ENCODE assay signal across 30 cellular contexts in genomic region chr3:53998980-53999379, GRCh38.
"Had no signal": no experiment of that assay in that cellular context is flagged by ENCODE, and none has a peak within 500 bp of the region (broad histone marks: within the 10 kb centered on the region; RNA-seq: fewer than 3 reads in every experiment).

No MANE protein-coding gene starts in this region.

- H3K4me1 Mint-ChIP-seq: endodermal cell; naive thymus-derived CD8-positive, alpha-beta T cell; stimulated activated naive CD8-positive, alpha-beta T cell treated with anti-CD3 and anti-CD28 coated beads, Interleukin-15, amount 100 ng/mL, for 72 hours had no signal

- ATAC-seq: esophagus mucosa; gastrocnemius medialis; left colon; naive thymus-derived CD8-positive, alpha-beta T cell; psoas muscle; sciatic nerve; stimulated activated naive CD8-positive, alpha-beta T cell treated with anti-CD3 and anti-CD28 coated beads, Interleukin-15, amount 100 ng/mL, for 72 hours had no signal

- H3K4me3 Mint-ChIP-seq: dendritic cell treated with granulocyte-macrophage colony-stimulating factor and Interleukin-4, amounts not matched to agents 40 ng/mL and 50 ng/mL, for 4 days; endodermal cell; naive thymus-derived CD8-positive, alpha-beta T cell; nephron progenitor cell; stimulated activated naive CD8-positive, alpha-beta T cell treated with anti-CD3 and anti-CD28 coated beads, Interleukin-15, amount 100 ng/mL, for 72 hours had no signal

- H3K9me3 Mint-ChIP-seq: dendritic cell treated with granulocyte-macrophage colony-stimulating factor and Interleukin-4, amounts not matched to agents 40 ng/mL and 50 ng/mL, for 4 days; endodermal cell; nephron progenitor cell; stimulated activated naive CD8-positive, alpha-beta T cell treated with anti-CD3 and anti-CD28 coated beads, Interleukin-15, amount 100 ng/mL, for 72 hours had no signal

- H3K36me3 Mint-ChIP-seq: naive thymus-derived CD8-positive, alpha-beta T cell had no signal

- H3K27ac ChIP-seq: epithelial cell of prostate, gastrocnemius medialis, ovary, psoas muscle, suprapubic skin, transverse colon, vagina had no signal

- H3K4me2 ChIP-seq: smooth muscle cell had no signal

- H3K27me3 ChIP-seq: gastrocnemius medialis, ovary, suprapubic skin, transverse colon, vagina had no signal

- H3K9me3 ChIP-seq: gastrocnemius medialis, ovary, psoas muscle, suprapubic skin, transverse colon, vagina had no signal

- H3K4me3 ChIP-seq: gastrocnemius medialis, ovary, psoas muscle, smooth muscle cell, suprapubic skin, transverse colon, vagina had no signal

- H3K4me1 ChIP-seq: psoas muscle, suprapubic skin, transverse colon, vagina had no signal

- H3K27ac Mint-ChIP-seq: dendritic cell treated with granulocyte-macrophage colony-stimulating factor and Interleukin-4, amounts not matched to agents 40 ng/mL and 50 ng/mL, for 4 days; endodermal cell; naive thymus-derived CD8-positive, alpha-beta T cell; nephron progenitor cell; stimulated activated naive CD8-positive, alpha-beta T cell treated with anti-CD3 and anti-CD28 coated beads, Interleukin-15, amount 100 ng/mL, for 72 hours had no signal

- FAIRE-seq: colon, islet of Langerhans had no signal

- H3K36me3 ChIP-seq: gastrocnemius medialis, ovary, suprapubic skin, transverse colon, vagina had no signal

- DNase-seq: effector CD8-positive, alpha-beta T cell; endodermal cell; foreskin fibroblast; gastrocnemius medialis; hippocampal formation; left colon; mesendoderm; midbrain; naive thymus-derived CD8-positive, alpha-beta T cell; nephron progenitor cell; occipital lobe; ovary; posterior cingulate gyrus; psoas muscle; stimulated activated CD4-positive, alpha-beta T cell treated with anti-CD3 and anti-CD28 coated beads, Interleukin-12 subunit alpha, Interleukin-12 subunit beta, amount 100 ng/mL, for 4 hours; stimulated activated CD4-positive, alpha-beta T cell treated with anti-CD3 and anti-CD28 coated beads, Interleukin-1b, Interleukin-23, amount 100 ng/mL, for 48 hours; stimulated activated CD4-positive, alpha-beta T cell treated with anti-CD3 and anti-CD28 coated beads, Interleukin-4, amount 100 ng/mL, for 1 hour; stimulated activated CD8-positive, alpha-beta memory T cell treated with anti-CD3 and anti-CD28 coated beads, Interleukin-4, amount 100 ng/mL, for 48 hours; stimulated activated naive CD4-positive, alpha-beta T cell; stimulated activated naive CD8-positive, alpha-beta T cell treated with anti-CD3 and anti-CD28 coated beads, Interleukin-15, amount 100 ng/mL, for 72 hours; transverse colon had no signal
